8 cellular contexts compared by ENCODE assay signal in the genomic region with DNA sequence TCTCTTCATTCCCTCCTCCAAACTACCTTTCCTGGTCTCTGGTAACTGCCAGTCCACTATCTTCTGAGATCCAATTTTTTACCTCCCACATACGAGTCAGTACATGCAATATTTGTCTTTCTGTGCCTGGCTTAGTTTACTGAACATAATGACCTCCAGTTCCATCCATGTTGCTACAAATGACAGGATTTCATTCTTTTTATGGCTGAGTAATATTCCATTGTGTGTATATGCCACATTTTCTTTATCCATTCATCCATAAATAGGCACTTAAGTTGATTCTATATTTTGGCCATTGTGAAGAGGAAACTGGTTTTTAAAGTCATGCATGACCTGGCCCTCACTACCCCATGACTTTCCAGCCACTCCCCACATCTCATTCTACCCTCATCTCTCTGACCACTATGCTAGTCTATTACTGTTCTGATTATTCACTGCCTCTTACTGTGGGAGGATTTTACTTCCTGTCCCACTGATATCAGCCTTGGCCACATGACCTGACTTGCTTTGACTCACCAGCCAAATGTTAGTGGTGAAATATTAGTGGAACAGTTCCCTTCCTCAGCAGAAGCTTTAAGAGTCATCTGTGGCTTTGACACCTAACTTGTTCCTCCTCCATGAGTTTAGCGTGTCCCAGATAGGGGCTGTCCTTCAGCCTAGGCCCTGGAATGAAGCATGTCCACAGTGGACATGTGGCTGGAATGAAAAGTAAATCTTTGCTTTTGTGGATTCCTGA. TPM values are rescaled to one million over a fixed set of nuclear protein-coding genes. Genes with fewer than 3 reads are reported as not detected.
DNase-seq lines count a peak whose midpoint lies in the region; ATAC-seq and TF ChIP-seq lines count a peak whose summit lies in the region.

No MANE protein-coding gene starts in this region.

- H3K27ac ChIP-seq in lower lobe of right lung: no peak overlapping the region

- no peak overlapping the region for H3K4me3 Mint-ChIP-seq in activated T-cell treated with anti-CD3 and anti-CD28 coated beads, Interleukin-2, amount 50 U/mL, for 4 hours

- intact Hi-C loops in lower lobe of right lung (cut with DNase I): no loop called here

- H3K4me3 ChIP-seq in lower lobe of right lung: no peak overlapping the region

- H3K27me3 ChIP-seq in lower lobe of right lung (ENCODE audit: low read depth): no peaks in the 10 kb centered on the region

- DNase-seq in COLO829 (ENCODE audit: low spot score) (peak; percentile 62), lower lobe of right lung (no peak), anterior cingulate cortex (lab: John Stamatoyannopoulos, UW) (no peak), NCI-H1930 (lab: John Stamatoyannopoulos, UW) (no peak), NCI-H510A treated with DMSO at 0.1 percent for 48 hours (lab: John Stamatoyannopoulos, UW) (no peak)
- DNase-seq in activated T-cell treated with anti-CD3 and anti-CD28 coated beads, Interleukin-2, amount 50 U/mL, for 4 hours: no peak

- peaks cover 52% of the 10 kb centered on the region for H3K4me1 Mint-ChIP-seq in activated T-cell treated with anti-CD3 and anti-CD28 coated beads, Interleukin-2, amount 50 U/mL, for 4 hours (ENCODE audit: low read depth)

- H3K36me3 Mint-ChIP-seq in activated T-cell treated with anti-CD3 and anti-CD28 coated beads, Interleukin-2, amount 50 U/mL, for 4 hours (ENCODE audit: insufficient read depth): peaks cover 15% of the 10 kb centered on the region

- no peak for TF ChIP-seq CTCF in lower lobe of right lung (IDR thresholded peaks at IDR 0.05)

- peaks cover 11% of the 10 kb centered on the region for H3K9me3 Mint-ChIP-seq in activated T-cell treated with anti-CD3 and anti-CD28 coated beads, Interleukin-2, amount 50 U/mL, for 4 hours

- no peaks in the 10 kb centered on the region for H3K27me3 Mint-ChIP-seq in activated T-cell treated with anti-CD3 and anti-CD28 coated beads, Interleukin-2, amount 50 U/mL, for 4 hours (ENCODE audit: low read depth)

- H3K9me3 ChIP-seq in lower lobe of right lung: no peaks in the 10 kb centered on the region

- H3K4me1 ChIP-seq in lower lobe of right lung: peaks cover 14% of the 10 kb centered on the region

- H3K36me3 ChIP-seq in lower lobe of right lung: peaks cover 10% of the 10 kb centered on the region

- peak; percentile 93 for ATAC-seq in GM19372 (IDR thresholded peaks at IDR 0.05; ENCODE audit: low read depth, unreplicated experiment)
- peak; percentile 96 for ATAC-seq in HG03378 (IDR thresholded peaks at IDR 0.05; ENCODE audit: unreplicated experiment)
- ATAC-seq in activated T-cell treated with anti-CD3 and anti-CD28 coated beads, Interleukin-2, amount 50 U/mL, for 4 hours: peak; percentile 66 to 79
- peak; percentile 85 to 88 for ATAC-seq in lower lobe of right lung

RNA-seq across cellular contexts. Expression of gene GOLGA5, which starts 52.2 kb away (rescaled TPM):
- 10 to 100 TPM; 12.8 to 16.5 (median 16.4) TPM for total RNA-seq in activated T-cell treated with anti-CD3 and anti-CD28 coated beads, Interleukin-2, amount 50 U/mL, for 4 hours
- total RNA-seq in lower lobe of right lung: 31.9 TPM
